In the genomic region with DNA sequence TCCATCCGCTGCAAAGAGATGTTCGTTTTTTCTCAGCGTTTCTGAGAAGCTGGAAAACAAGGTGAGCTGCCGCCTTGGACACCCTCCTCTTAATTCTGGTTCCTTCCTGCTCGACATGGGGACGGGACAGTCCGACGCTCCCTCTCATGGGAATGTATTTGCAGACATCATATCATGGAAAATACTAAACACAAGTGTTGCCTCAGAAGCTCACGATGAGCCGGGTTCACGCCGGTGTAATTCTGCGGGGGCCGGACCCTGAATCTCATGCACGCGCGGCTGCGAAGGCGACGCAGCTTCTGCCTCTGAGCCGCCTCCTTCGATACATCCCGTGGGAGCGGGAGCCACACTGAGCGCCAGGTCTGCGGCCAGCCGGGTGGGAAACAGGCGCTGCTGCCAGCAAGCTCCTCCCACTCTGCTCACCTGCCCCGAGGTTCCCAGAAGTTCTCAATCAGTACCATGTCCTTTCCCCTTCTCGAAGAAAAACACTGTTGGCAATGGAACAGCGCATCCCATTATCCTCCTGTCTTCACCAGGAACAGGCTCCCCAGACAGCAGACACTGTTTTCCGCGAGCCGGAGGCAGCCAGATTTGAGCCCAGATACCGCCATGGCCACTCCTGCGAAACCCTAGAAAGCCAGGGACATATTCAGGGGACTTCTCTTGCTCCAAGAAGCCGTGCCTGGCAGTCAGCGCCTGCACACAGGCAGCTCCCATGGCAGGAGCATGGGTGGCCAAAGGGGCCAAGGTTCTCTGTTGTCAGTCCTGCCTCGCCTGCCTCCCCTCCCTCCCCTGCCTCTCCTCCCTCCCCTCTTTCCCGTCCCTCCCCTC, we compare ENCODE assay signal across 8 cellular contexts.
DNase-seq lines count a peak whose midpoint lies in the region; ATAC-seq and TF ChIP-seq lines count a peak whose summit lies in the region.

No MANE protein-coding gene starts in this region.

- intact Hi-C loops in breast epithelium (cut with DNase I; ENCODE audit: low total_unique reads) (no loop called here), ascending aorta (cut with DNase I) (no loop called here), esophagus squamous epithelium (cut with DNase I) (no loop called here)

- DNase-seq in Ammon's horn (ENCODE audit: low spot score) (peak; percentile 51), breast epithelium (ENCODE audit: low spot score in 2 of 2) (peak in 1 of 2 donors; percentile 50), midbrain (lab: John Stamatoyannopoulos, UW) (peak; percentile 23), ascending aorta (ENCODE audit: low spot score in 2 of 2) (no peak), esophagus squamous epithelium (lab: John Stamatoyannopoulos, UW) (no peak)
- no peak for DNase-seq in stimulated activated naive CD4-positive, alpha-beta T cell treated with Interleukin-2 at 50 U/mL for 16 hours (lab: John Stamatoyannopoulos, UW)

- H3K36me3 Mint-ChIP-seq in IgD-negative memory B cell = no peaks in the 10 kb centered on the region

- H3K4me1 ChIP-seq in breast epithelium = no peaks in the 10 kb centered on the region
- H3K4me1 ChIP-seq in ascending aorta = no peaks in the 10 kb centered on the region
- peaks cover 5 to 40% (median 16%) of the 10 kb centered on the region in 3 donors for H3K4me1 ChIP-seq in esophagus squamous epithelium

- WGBS in esophagus squamous epithelium, 2 donors = 19 to 27% methylated on average over 12 to 19 of the region's 40 CpGs

- no peaks in the 10 kb centered on the region for H3K9me3 Mint-ChIP-seq in IgD-negative memory B cell

- H3K36me3 ChIP-seq in breast epithelium = no peaks in the 10 kb centered on the region
- H3K36me3 ChIP-seq in ascending aorta = no peaks in the 10 kb centered on the region
- H3K36me3 ChIP-seq in esophagus squamous epithelium = no peaks in the 10 kb centered on the region

- ATAC-seq in GM21786 (IDR thresholded peaks at IDR 0.05; ENCODE audit: unreplicated experiment) = no peak

- H3K27me3 Mint-ChIP-seq in IgD-negative memory B cell = peaks cover 43% of the 10 kb centered on the region

- H3K4me3 ChIP-seq in breast epithelium = peak overlapping the region; percentile 13 to 59 (median 37)
- no peak overlapping the region for H3K4me3 ChIP-seq in ascending aorta
- H3K4me3 ChIP-seq in esophagus squamous epithelium = peak overlapping the region in 2 of 4 donors; percentile 34 to 57

- peaks cover 19 to 34% (median 28%) of the 10 kb centered on the region in 3 donors for H3K4me1 Mint-ChIP-seq in IgD-negative memory B cell

- no peak for TF ChIP-seq POLR2A in breast epithelium (IDR thresholded peaks at IDR 0.05)
- TF ChIP-seq POLR2A in esophagus squamous epithelium (IDR thresholded peaks at IDR 0.05) = no peak

- H3K27me3 ChIP-seq in breast epithelium (peaks cover 0 to 7% of the 10 kb centered on the region in 2 donors), ascending aorta (no peaks in the 10 kb centered on the region), esophagus squamous epithelium (peaks cover 0 to 78% (median 4%) of the 10 kb centered on the region in 4 donors)

- peak overlapping the region in 3 of 4 donors; percentile 34 to 65 (median 58) for H3K4me3 Mint-ChIP-seq in IgD-negative memory B cell

- H3K9me3 ChIP-seq in breast epithelium (no peaks in the 10 kb centered on the region), ascending aorta (no peaks in the 10 kb centered on the region), esophagus squamous epithelium (no peaks in the 10 kb centered on the region)

- H3K27ac ChIP-seq in breast epithelium (peak overlapping the region; percentile 48 to 72), ascending aorta (no peak overlapping the region), esophagus squamous epithelium (peak overlapping the region in 2 of 4 donors; percentile 63 to 78)

- peak overlapping the region in 1 of 3 donors; percentile 68 for H3K27ac Mint-ChIP-seq in IgD-negative memory B cell

- no peak for TF ChIP-seq CTCF in breast epithelium (IDR thresholded peaks at IDR 0.05)
- TF ChIP-seq CTCF in ascending aorta (IDR thresholded peaks at IDR 0.05) = no peak
- no peak for TF ChIP-seq CTCF in esophagus squamous epithelium (IDR thresholded peaks at IDR 0.05)

Comparison
In these comparisons a context has a peak if more than half of its experiments do, and no peak if none do; other contexts are left out.
1. DNase-seq: peak in Ammon's horn (single experiment) and midbrain (single experiment); none in stimulated activated naive CD4-positive, alpha-beta T cell treated with Interleukin-2 at 50 U/mL for 16 hours (single experiment), ascending aorta (0 of 2) and esophagus squamous epithelium (single experiment).
2. H3K27ac ChIP-seq: peak in breast epithelium (2 of 2); none in ascending aorta (0 of 2).
3. H3K4me3 ChIP-seq: peak in breast epithelium (3 of 3); none in ascending aorta (0 of 2).